29 cellular contexts compared by ENCODE assay signal in genomic region chr1:184789899-184790298, GRCh38. TPM values are rescaled to one million over a fixed set of nuclear protein-coding genes. Genes with fewer than 3 reads are reported as not detected.
A peak's percentile ranks its signal among the peaks of the same experiment; 100 is the strongest.
DNase-seq lines count a peak whose midpoint lies in the region; ATAC-seq and TF ChIP-seq lines count a peak whose summit lies in the region.
"Had no signal": no experiment of that assay in that cellular context is flagged by ENCODE, and none has a peak within 500 bp of the region (broad histone marks: within the 10 kb centered on the region; RNA-seq: fewer than 3 reads in every experiment).

No MANE protein-coding gene starts in this region.

- no peak for TF ChIP-seq POLR2A in ovary (IDR thresholded peaks at IDR 0.05)

- H3K36me3 Mint-ChIP-seq in activated naive CD8-positive, alpha-beta T cell treated with anti-CD3 and anti-CD28 coated beads, Interleukin-2, amount 50 U/mL, for 24 hours (ENCODE audit: low read depth): peaks cover 13% of the 10 kb centered on the region
- H3K36me3 Mint-ChIP-seq in activated naive CD8-positive, alpha-beta T cell treated with anti-CD3 and anti-CD28 coated beads for 36 hours: peaks cover 2% of the 10 kb centered on the region
- H3K36me3 Mint-ChIP-seq: mesothelial cell of epicardium had no signal

- H3K36me3 ChIP-seq in ovary: no peaks in the 10 kb centered on the region

- no peak for ATAC-seq in activated naive CD8-positive, alpha-beta T cell treated with anti-CD3 and anti-CD28 coated beads, Interleukin-2, amount 50 U/mL, for 24 hours
- ATAC-seq in HG03520 (IDR thresholded peaks at IDR 0.05; ENCODE audit: unreplicated experiment) (no peak), GM18519 (IDR thresholded peaks at IDR 0.05; ENCODE audit: low FRiP score, unreplicated experiment) (no peak)
- ATAC-seq: naive thymus-derived CD8-positive, alpha-beta T cell had no signal

- H3K27me3 ChIP-seq in ovary: no peaks in the 10 kb centered on the region
- H3K27me3 ChIP-seq: tibial nerve had no signal

- no peaks in the 10 kb centered on the region for H3K9me3 ChIP-seq in ovary

- H3K27ac ChIP-seq in ovary: no peak overlapping the region
- H3K27ac ChIP-seq: dorsolateral prefrontal cortex, RWPE1, SK-N-MC, tibial nerve had no signal

- H3K27me3 Mint-ChIP-seq in activated naive CD8-positive, alpha-beta T cell treated with anti-CD3 and anti-CD28 coated beads, Interleukin-2, amount 50 U/mL, for 24 hours: no peaks in the 10 kb centered on the region
- H3K27me3 Mint-ChIP-seq in activated naive CD8-positive, alpha-beta T cell treated with anti-CD3 and anti-CD28 coated beads for 36 hours: no peaks in the 10 kb centered on the region
- H3K27me3 Mint-ChIP-seq: activated T-cell treated with anti-CD3 and anti-CD28 coated beads, Interleukin-2, amount 50 U/mL, for 24 hours; naive thymus-derived CD8-positive, alpha-beta T cell had no signal

- peaks cover 43% of the 10 kb centered on the region for H3K4me1 Mint-ChIP-seq in activated naive CD8-positive, alpha-beta T cell treated with anti-CD3 and anti-CD28 coated beads, Interleukin-2, amount 50 U/mL, for 24 hours
- peaks cover 23% of the 10 kb centered on the region for H3K4me1 Mint-ChIP-seq in activated naive CD8-positive, alpha-beta T cell treated with anti-CD3 and anti-CD28 coated beads for 36 hours

- H3K9me3 Mint-ChIP-seq in activated naive CD8-positive, alpha-beta T cell treated with anti-CD3 and anti-CD28 coated beads, Interleukin-2, amount 50 U/mL, for 24 hours: peaks cover 10% of the 10 kb centered on the region
- H3K9me3 Mint-ChIP-seq in activated naive CD8-positive, alpha-beta T cell treated with anti-CD3 and anti-CD28 coated beads for 36 hours: peaks cover 5% of the 10 kb centered on the region

- H3K4me3 ChIP-seq in foreskin fibroblast (ENCODE audit: low read depth in 1 of 2, low read length in 2 of 2) (no peak overlapping the region), ovary (no peak overlapping the region)
- H3K4me3 ChIP-seq: dorsolateral prefrontal cortex, SK-N-MC, tibial nerve had no signal

- TF ChIP-seq CTCF in foreskin fibroblast (IDR thresholded peaks at IDR 0.05; ENCODE audit: low read depth, low read length) (no peak), ovary (IDR thresholded peaks at IDR 0.05) (no peak)

- intact Hi-C loops in ovary (cut with DNase I): no loop called here

- H3K4me1 ChIP-seq in ovary (ENCODE audit: insufficient read depth): no peaks in the 10 kb centered on the region

- DNase-seq in activated naive CD8-positive, alpha-beta T cell treated with anti-CD3 and anti-CD28 coated beads, Interleukin-2, amount 50 U/mL, for 24 hours: no peak
- DNase-seq in activated naive CD8-positive, alpha-beta T cell treated with anti-CD3 and anti-CD28 coated beads for 36 hours: no peak
- DNase-seq in NCI-H69 (lab: John Stamatoyannopoulos, UW) (peak; percentile 35), foreskin fibroblast (peak; percentile 30 to 69), ovary (no peak), NCI-H1436 (lab: John Stamatoyannopoulos, UW) (no peak)
- DNase-seq: ACHN; activated CD4-positive, alpha-beta T cell treated with anti-CD3 and anti-CD28 coated beads for 48 hours; activated gamma-delta T cell treated with Interleukin-2 at 50 U/mL for 16 hours; activated T-cell treated with anti-CD3 and anti-CD28 coated beads, Interleukin-2, amount 50 U/mL, for 24 hours; C1 segment of cervical spinal cord; cerebellar nuclear complex; dorsolateral prefrontal cortex; GOT3; naive thymus-derived CD8-positive, alpha-beta T cell; NCI-H1092 treated with DMSO at 0.1 percent for 48 hours; NCI-H2029; NCI-H2227 treated with DMSO at 0.1 percent for 48 hours; retina; small intestine; stimulated activated CD4-positive, alpha-beta T cell treated with anti-CD3 and anti-CD28 coated beads, Interleukin-1b, Interleukin-23, amount 100 ng/mL, for 48 hours; stimulated activated CD8-positive, alpha-beta memory T cell treated with anti-CD3 and anti-CD28 coated beads, Interleukin-4, amount 100 ng/mL, for 48 hours had no signal

- no peak for TF ChIP-seq EP300 in ovary (IDR thresholded peaks at IDR 0.05)

- H3K4me3 Mint-ChIP-seq in activated naive CD8-positive, alpha-beta T cell treated with anti-CD3 and anti-CD28 coated beads, Interleukin-2, amount 50 U/mL, for 24 hours: no peak overlapping the region
- H3K4me3 Mint-ChIP-seq in activated naive CD8-positive, alpha-beta T cell treated with anti-CD3 and anti-CD28 coated beads for 36 hours: no peak overlapping the region
- H3K4me3 Mint-ChIP-seq: activated T-cell treated with anti-CD3 and anti-CD28 coated beads, Interleukin-2, amount 50 U/mL, for 24 hours; mesothelial cell of epicardium; naive thymus-derived CD8-positive, alpha-beta T cell; T-helper 2 cell treated with Interferon-gamma antibody and Interleukin-4, amounts not matched to agents 5 μg/mL and 100 μg/mL, for 36 hours had no signal

- H3K27ac Mint-ChIP-seq in activated naive CD8-positive, alpha-beta T cell treated with anti-CD3 and anti-CD28 coated beads, Interleukin-2, amount 50 U/mL, for 24 hours: peak overlapping the region; percentile 30
- no peak overlapping the region for H3K27ac Mint-ChIP-seq in activated naive CD8-positive, alpha-beta T cell treated with anti-CD3 and anti-CD28 coated beads for 36 hours
- H3K27ac Mint-ChIP-seq: activated T-cell treated with anti-CD3 and anti-CD28 coated beads, Interleukin-2, amount 50 U/mL, for 24 hours; mesothelial cell of epicardium; naive thymus-derived CD8-positive, alpha-beta T cell; T-helper 2 cell treated with Interferon-gamma antibody and Interleukin-4, amounts not matched to agents 5 μg/mL and 100 μg/mL, for 36 hours had no signal

- 14 to 31% (median 17%) methylated on average over 2 of the region's 2 CpGs for WGBS in ovary, 3 donors

RNA-seq across cellular contexts. Expression of gene EDEM3, which starts 35.2 kb away (rescaled TPM):
- 10 to 100 TPM; 11.5 to 12.4 TPM for total RNA-seq in activated naive CD8-positive, alpha-beta T cell treated with anti-CD3 and anti-CD28 coated beads for 36 hours
- total RNA-seq in ovary: 10 to 100 TPM; 15.5 to 22.7 (median 20.9) TPM
- 10 to 100 TPM in 1 of 2 donors, 1 to 10 TPM in 1; 7.1 to 12.0 TPM for polyA plus RNA-seq in ovary

Comparison
In these comparisons a context has a peak if more than half of its experiments do, and no peak if none do; other contexts are left out.
1. DNase-seq: peak in NCI-H69 (single experiment) and foreskin fibroblast (2 of 2); none in activated naive CD8-positive, alpha-beta T cell treated with anti-CD3 and anti-CD28 coated beads, Interleukin-2, amount 50 U/mL, for 24 hours (single experiment), activated naive CD8-positive, alpha-beta T cell treated with anti-CD3 and anti-CD28 coated beads for 36 hours (single experiment), ovary (0 of 5) and NCI-H1436 (single experiment).